27 cellular contexts compared by ENCODE assay signal in genomic region chr11:96413408-96413807, GRCh38. TPM values are rescaled to one million over a fixed set of nuclear protein-coding genes. Genes with fewer than 3 reads are reported as not detected.
DNase-seq lines count a peak whose midpoint lies in the region; ATAC-seq, FAIRE-seq and TF ChIP-seq lines count a peak whose summit lies in the region.
"Had no signal": no experiment of that assay in that cellular context is flagged by ENCODE, and none has a peak within 500 bp of the region (broad histone marks: within the 10 kb centered on the region; RNA-seq: fewer than 3 reads in every experiment).

No MANE protein-coding gene starts in this region.

- no peak for TF ChIP-seq EP300 in H1 (IDR thresholded peaks at IDR 0.05; ENCODE audit: borderline replicate concordance in 1 of 2, low read depth in 2 of 2, low read length in 2 of 2)

- POLR2A ChIA-PET in H1 (lab: Charles Lee; ENCODE audit: partially characterized antibody): interaction anchor here (1.0 kb wide), 1 partner anchor 24 kb away, joined by 3 read pairs; the partner anchor contains the start of genes CCDC82 and JRKL

- H3K9me3 ChIP-seq in H1 (ENCODE audit: insufficient read depth in 2 of 2, low read depth in 1 of 2, low read length in 1 of 2): no peaks in the 10 kb centered on the region
- H3K9me3 ChIP-seq: A549; BLaER1 treated with 17β-estradiol and CSF1 and Interleukin-3, amounts not matched to agents 10 nM and 100 nM; MG63; SJSA1 had no signal

- H2BK120ac ChIP-seq in H1 (replicated peaks; ENCODE audit: low read depth, low read length): no peak overlapping the region

- no peak for TF ChIP-seq RAD21 in H1 (IDR thresholded peaks at IDR 0.05 in 1 of 2, conservative IDR thresholded peaks at IDR 0.05 in 1 of 2; ENCODE audit: low read depth in 2 of 2, low read length in 2 of 2)

- no peak overlapping the region for H2BK5ac ChIP-seq in H1 (ENCODE audit: low read depth, low read length)

- H3K18ac ChIP-seq in H1 (ENCODE audit: extremely low read depth, low read length): no peak overlapping the region

- FAIRE-seq in H1 (lab: Jason Lieb, UNC): no peak
- FAIRE-seq: A549, D721Med, GM19239, K562 had no signal

- no peak overlapping the region for H3K4ac ChIP-seq in H1 (replicated peaks; ENCODE audit: insufficient read length, low read depth, low read length)

- no peak overlapping the region for H2BK20ac ChIP-seq in H1 (ENCODE audit: low read length)

- no peaks in the 10 kb centered on the region for H3K4me1 ChIP-seq in H1 (replicated peaks in 1 of 4; ENCODE audit: control insufficient read depth in 3 of 4, insufficient read depth in 4 of 4, low read length in 3 of 4)
- H3K4me1 ChIP-seq: A549; BLaER1 treated with 17β-estradiol and CSF1 and Interleukin-3, amounts not matched to agents 10 nM and 100 nM; SJSA1 had no signal

- H3K9ac ChIP-seq in H1 (replicated peaks in 1 of 4; ENCODE audit: extremely low read depth in 1 of 4, low read depth in 3 of 4, low read length in 3 of 4): no peak overlapping the region
- H3K9ac ChIP-seq: BLaER1 treated with 17β-estradiol and CSF1 and Interleukin-3, amounts not matched to agents 10 nM and 100 nM; GM23248 had no signal

- H4K20me1 ChIP-seq in H1 (replicated peaks in 1 of 2; ENCODE audit: control insufficient read depth in 1 of 2, insufficient read depth in 2 of 2, low read length in 2 of 2): no peaks in the 10 kb centered on the region
- H4K20me1 ChIP-seq: BLaER1 treated with 17β-estradiol and CSF1 and Interleukin-3, amounts not matched to agents 10 nM and 100 nM had no signal

- 0 out of 2 replicates have a peak overlapping the region, but pooled peaks have one; percentile 29 for H2BK15ac ChIP-seq in H1 (ENCODE audit: low read length)

- no peaks in the 10 kb centered on the region for H3K9me3 Mint-ChIP-seq in stimulated activated effector memory CD8-positive, alpha-beta T cell treated with anti-CD3 and anti-CD28 coated beads, Interleukin-12 subunit alpha, Interleukin-12 subunit beta, amount 100 ng/mL, for 72 hours
- H3K9me3 Mint-ChIP-seq: CD4-positive, alpha-beta T cell had no signal

- H3K14ac ChIP-seq in H1 (ENCODE audit: insufficient read length): no peak overlapping the region

- H3K23ac ChIP-seq in H1 (ENCODE audit: insufficient read length): no peak overlapping the region

- H3K27me3 ChIP-seq in H1 (replicated peaks in 1 of 4; ENCODE audit: control insufficient read depth in 3 of 4, extremely low read depth in 1 of 4, insufficient read depth in 3 of 4, low read length in 3 of 4): peaks cover 0 to under 1% (median 0%) of the 10 kb centered on the region in 4 experiments; a peak in 1 of 7 replicates
- H3K27me3 ChIP-seq: BLaER1 treated with 17β-estradiol and CSF1 and Interleukin-3, amounts not matched to agents 10 nM and 100 nM; SJSA1 had no signal

- no peak for TF ChIP-seq POLR2A in H1 (IDR thresholded peaks at IDR 0.05; ENCODE audit: control extremely low read depth in 1 of 2, low read depth in 2 of 2, low read length in 2 of 2)

- no peak overlapping the region for H4K5ac ChIP-seq in H1 (ENCODE audit: insufficient read length, low read depth, low read length)

- H4K91ac ChIP-seq in H1 (replicated peaks; ENCODE audit: insufficient read length, low read length): no peak overlapping the region

- no peak overlapping the region for H3K4me3 ChIP-seq in H1 (ENCODE audit: extremely low read depth in 1 of 4, insufficient read depth in 2 of 4, low read depth in 3 of 4, low read length in 4 of 4)
- H3K4me3 ChIP-seq: A549; BLaER1 treated with 17β-estradiol and CSF1 and Interleukin-3, amounts not matched to agents 10 nM and 100 nM; GM23248; K562; MG63; PC-9; SJSA1 had no signal

- no peak overlapping the region for H2BK12ac ChIP-seq in H1 (ENCODE audit: low read depth, low read length)

- no peak overlapping the region for H2AFZ ChIP-seq in H1 (ENCODE audit: low read length)
- H2AFZ ChIP-seq: GM23248, PC-9 had no signal

- H3K36me3 ChIP-seq in H1 (ENCODE audit: control insufficient read depth in 2 of 4, insufficient read depth in 4 of 4, low read length in 3 of 4): no peaks in the 10 kb centered on the region
- H3K36me3 ChIP-seq: BLaER1 treated with 17β-estradiol and CSF1 and Interleukin-3, amounts not matched to agents 10 nM and 100 nM; MG63; SJSA1 had no signal

- no peak overlapping the region for H3K4me3 Mint-ChIP-seq in stimulated activated effector memory CD8-positive, alpha-beta T cell treated with anti-CD3 and anti-CD28 coated beads, Interleukin-12 subunit alpha, Interleukin-12 subunit beta, amount 100 ng/mL, for 72 hours
- H3K4me3 Mint-ChIP-seq: CD4-positive, alpha-beta T cell; H9 had no signal

- H4K8ac ChIP-seq in H1 (ENCODE audit: extremely low read depth, insufficient read depth, low read length): no peak overlapping the region

- CTCF ChIA-PET in H1 (lab: Charles Lee; ENCODE audit: partially characterized antibody): interaction anchor here (0.6 kb wide), 1 partner anchor 578 kb away, joined by 3 read pairs; no protein-coding TSS in a partner anchor

- no peak overlapping the region for H3K27ac Mint-ChIP-seq in stimulated activated effector memory CD8-positive, alpha-beta T cell treated with anti-CD3 and anti-CD28 coated beads, Interleukin-12 subunit alpha, Interleukin-12 subunit beta, amount 100 ng/mL, for 72 hours
- H3K27ac Mint-ChIP-seq: CD4-positive, alpha-beta T cell; H9 had no signal

- H3K27ac ChIP-seq in H1 (ENCODE audit: low read depth, low read length): no peak overlapping the region
- H3K27ac ChIP-seq: A549; BLaER1 treated with 17β-estradiol and CSF1 and Interleukin-3, amounts not matched to agents 10 nM and 100 nM; GM23248; PC-9; SJSA1 had no signal

- H3K4me1 Mint-ChIP-seq in stimulated activated effector memory CD8-positive, alpha-beta T cell treated with anti-CD3 and anti-CD28 coated beads, Interleukin-12 subunit alpha, Interleukin-12 subunit beta, amount 100 ng/mL, for 72 hours: no peaks in the 10 kb centered on the region

- H3K36me3 Mint-ChIP-seq in stimulated activated effector memory CD8-positive, alpha-beta T cell treated with anti-CD3 and anti-CD28 coated beads, Interleukin-12 subunit alpha, Interleukin-12 subunit beta, amount 100 ng/mL, for 72 hours: no peaks in the 10 kb centered on the region

- ATAC-seq in GM18511 (IDR thresholded peaks at IDR 0.05; ENCODE audit: unreplicated experiment) (peak; percentile 28), HG03432 (IDR thresholded peaks at IDR 0.05; ENCODE audit: unreplicated experiment) (peak; percentile 21)
- peak; percentile 46 for ATAC-seq in stimulated activated effector memory CD8-positive, alpha-beta T cell treated with anti-CD3 and anti-CD28 coated beads, Interleukin-12 subunit alpha, Interleukin-12 subunit beta, amount 100 ng/mL, for 72 hours
- ATAC-seq: A549, K562, Right ventricle myocardium inferior had no signal

- no peak overlapping the region for H3K56ac ChIP-seq in H1 (replicated peaks; ENCODE audit: insufficient read length, low read depth, low read length)

- TF ChIP-seq CTCF in H1 (IDR thresholded peaks at IDR 0.05; ENCODE audit: control extremely low read depth in 1 of 3, insufficient read depth in 1 of 3, low read depth in 1 of 3, low read length in 3 of 3): no peak

- no peaks in the 10 kb centered on the region for H3K79me2 ChIP-seq in H1 (ENCODE audit: control insufficient read depth in 1 of 2, insufficient read depth in 2 of 2, low read length in 2 of 2)

- H2AK5ac ChIP-seq in H1 (ENCODE audit: low read depth, low read length): no peak overlapping the region

- H3K79me1 ChIP-seq in H1 (ENCODE audit: low read depth, low read length): no peaks in the 10 kb centered on the region

- no peak for DNase-seq in H1 (ENCODE audit: low read depth in 1 of 2, low spot score in 2 of 2)
- DNase-seq in stimulated activated effector memory CD8-positive, alpha-beta T cell treated with anti-CD3 and anti-CD28 coated beads, Interleukin-12 subunit alpha, Interleukin-12 subunit beta, amount 100 ng/mL, for 72 hours (ENCODE audit: low spot score in 2 of 2): no peak
- no peak for DNase-seq in DMS79 treated with DMSO at 0.1 percent for 48 hours (lab: John Stamatoyannopoulos, UW)
- DNase-seq in NCI-H446 treated with DMSO at 0.1 percent for 48 hours (lab: John Stamatoyannopoulos, UW): no peak
- DNase-seq in iPS-NIHi7 (ENCODE audit: extremely low spot score): no peak
- DNase-seq: AML-193; CD4-positive, alpha-beta T cell; GM23248; H9; Kasumi-1; MG63; NCI-H1105 treated with DMSO at 0.1 percent for 48 hours; NCI-H146; NCI-H2029; NCI-H446; NCI-H526; NCI-H82; PC-9 had no signal

- H3K4me2 ChIP-seq in H1 (ENCODE audit: insufficient read depth in 1 of 2, low read depth in 2 of 2, low read length in 2 of 2): no peak overlapping the region
- H3K4me2 ChIP-seq: A549; BLaER1 treated with 17β-estradiol and CSF1 and Interleukin-3, amounts not matched to agents 10 nM and 100 nM; PC-9 had no signal

- H3K23me2 ChIP-seq in H1 (ENCODE audit: low read depth, low read length): no peaks in the 10 kb centered on the region

TF ChIP-seq in H1, 55 proteins besides CTCF, POLR2A, EP300 and RAD21:
- TF ChIP-seq GTF2F1 (IDR thresholded peaks at IDR 0.05; ENCODE audit: borderline replicate concordance, low read depth, low read length): no peak
TF ChIP-seq in H1: peak in this region for 0.

RNA-seq across cellular contexts. Expression of gene JRKL, which starts 23.6 kb away (rescaled TPM):
- 4.9 and 5.4 TPM in 2 replicates for total RNA-seq in H1 (2021; fragmentation: NEBNext Ultra II Directional; extraction: Animal tissue kit (Norgen Biotek cat#: 25700))
- polyA plus RNA-seq in H1 (2011; rRNA removed): 0.71 and 1.4 TPM in 2 replicates
- 3.1 TPM for polyA plus RNA-seq in H1 (2011; cell fraction: cytosol; rRNA removed)
- polyA plus RNA-seq in H1 (2011; cell fraction: nucleus; rRNA removed): 0.66 TPM
- 2.9 to 6.1 TPM (median 3.6 TPM) in 4 replicates for polyA plus RNA-seq in H1 (2012, experiment 1 of 2)
- 0.43 TPM for polyA plus RNA-seq in H1 (2012, experiment 2 of 2)
- polyA plus RNA-seq in H1 (2013, experiment 1 of 2): 4.5 TPM
- 4.0 TPM for polyA plus RNA-seq in H1 (2013, experiment 2 of 2)
- polyA minus RNA-seq in H1 (2011; rRNA and poly(A)+ RNA removed): 1.3 and 1.7 TPM in 2 replicates
- 1.5 TPM for polyA minus RNA-seq in H1 (2011; cell fraction: cytosol; rRNA and poly(A)+ RNA removed)
- polyA minus RNA-seq in H1 (2011; cell fraction: nucleus; rRNA and poly(A)+ RNA removed): 3.1 TPM

RNA-seq across cellular contexts. Expression of gene CCDC82, which starts 23.7 kb away (rescaled TPM):
- 15.2 and 17.0 TPM in 2 replicates for total RNA-seq in H1 (2021; fragmentation: NEBNext Ultra II Directional; extraction: Animal tissue kit (Norgen Biotek cat#: 25700))
- 3.5 and 6.0 TPM in 2 replicates for polyA plus RNA-seq in H1 (2011; rRNA removed)
- 9.3 TPM for polyA plus RNA-seq in H1 (2011; cell fraction: cytosol; rRNA removed)
- polyA plus RNA-seq in H1 (2011; cell fraction: nucleus; rRNA removed): 7.4 TPM
- 6.4 to 19.0 TPM (median 7.6 TPM) in 4 replicates for polyA plus RNA-seq in H1 (2012, experiment 1 of 2)
- polyA plus RNA-seq in H1 (2012, experiment 2 of 2): 1.2 TPM
- polyA plus RNA-seq in H1 (2013, experiment 1 of 2): 22.0 TPM
- polyA plus RNA-seq in H1 (2013, experiment 2 of 2): 21.7 TPM
- 5.3 and 6.2 TPM in 2 replicates for polyA minus RNA-seq in H1 (2011; rRNA and poly(A)+ RNA removed)
- 5.0 TPM for polyA minus RNA-seq in H1 (2011; cell fraction: cytosol; rRNA and poly(A)+ RNA removed)
- 23.7 TPM for polyA minus RNA-seq in H1 (2011; cell fraction: nucleus; rRNA and poly(A)+ RNA removed)
